17 cellular contexts compared by ENCODE assay signal in the genomic region with DNA sequence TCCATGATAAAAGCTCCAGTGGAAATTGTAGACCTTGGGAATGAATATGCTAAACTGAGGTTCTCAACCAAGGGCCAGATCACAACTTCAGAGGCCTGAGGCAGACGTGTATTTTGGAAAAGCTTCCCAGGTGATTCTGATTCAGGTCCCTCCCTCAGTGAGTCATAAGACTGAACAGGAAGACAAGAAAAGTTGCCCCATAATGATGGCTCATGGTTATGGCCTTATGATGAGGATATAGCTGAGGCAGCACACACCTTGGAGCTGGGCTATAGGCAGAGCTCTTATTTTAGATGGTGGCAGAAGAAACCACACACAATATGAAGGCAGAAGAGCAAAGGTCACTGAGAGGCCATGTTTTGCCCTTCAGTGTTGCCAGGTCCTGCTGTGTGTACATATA. TPM values are rescaled to one million over a fixed set of nuclear protein-coding genes. Genes with fewer than 3 reads are reported as not detected.
DNase-seq lines count a peak whose midpoint lies in the region; ATAC-seq and TF ChIP-seq lines count a peak whose summit lies in the region.
"Had no signal": no experiment of that assay in that cellular context is flagged by ENCODE, and none has a peak within 500 bp of the region (broad histone marks: within the 10 kb centered on the region; RNA-seq: fewer than 3 reads in every experiment).

No MANE protein-coding gene starts in this region.

- no peak for TF ChIP-seq CTCF in MCF 10A (IDR thresholded peaks at IDR 0.05; ENCODE audit: unreplicated experiment)
- TF ChIP-seq CTCF in breast epithelium (IDR thresholded peaks at IDR 0.05) = no peak
- no peak for TF ChIP-seq CTCF in RWPE1 (conservative IDR thresholded peaks at IDR 0.05; ENCODE audit: low read depth)
- TF ChIP-seq CTCF in fibroblast of mammary gland (conservative IDR thresholded peaks at IDR 0.05; ENCODE audit: control insufficient read depth, insufficient read depth, low read depth, low read length) = no peak
- TF ChIP-seq CTCF in smooth muscle cell (IDR thresholded peaks at IDR 0.05; ENCODE audit: borderline replicate concordance, insufficient read depth, poor library complexity, severe bottlenecking) = no peak

- ATAC-seq in HG02588 (IDR thresholded peaks at IDR 0.05; ENCODE audit: unreplicated experiment) = no peak

- no peaks in the 10 kb centered on the region for H3K27me3 ChIP-seq in breast epithelium
- H3K27me3 ChIP-seq in smooth muscle cell (ENCODE audit: low read depth) = no peaks in the 10 kb centered on the region

- H3K27ac ChIP-seq in breast epithelium (no peak overlapping the region), RWPE1 (no peak overlapping the region), smooth muscle cell (ENCODE audit: low read depth) (peak overlapping the region; percentile 39)

- H3K36me3 ChIP-seq in breast epithelium (no peaks in the 10 kb centered on the region), smooth muscle cell (ENCODE audit: low read depth) (no peaks in the 10 kb centered on the region)

- intact Hi-C loops in MCF 10A (cut with micrococcal nuclease) = loop anchor here (10.0 kb wide), 1 partner anchor 692 kb away; no protein-coding TSS in a partner anchor
- intact Hi-C loops in breast epithelium (cut with DNase I; ENCODE audit: low total_unique reads) = loop anchor here (5.0 kb wide), 1 partner anchor 440 kb away; no protein-coding TSS in a partner anchor

- peaks cover 22% of the 10 kb centered on the region for H3K4me1 Mint-ChIP-seq in MCF 10A (ENCODE audit: insufficient read depth, unreplicated experiment)

- peaks cover 11% of the 10 kb centered on the region for H3F3A ChIP-seq in smooth muscle cell (ENCODE audit: low read depth)

- BruUV-seq in MCF 10A (replicated peaks; lab: Mats Ljungman, UMichigan) = no TSS peak

- no peak overlapping the region for H3K4me3 ChIP-seq in breast epithelium
- no peak overlapping the region for H3K4me3 ChIP-seq in fibroblast of mammary gland (ENCODE audit: control insufficient read depth, low read depth, low read length)
- H3K4me3 ChIP-seq in smooth muscle cell = no peak overlapping the region

- H2AFZ ChIP-seq in smooth muscle cell (ENCODE audit: low read depth) = no peak overlapping the region

- POLR2A ChIA-PET in MCF 10A (lab: Yijun Ruan, JAX) (interaction anchor here (1.0 to 1.4 kb wide), 3 partner anchors 8 to 39 kb away, joined by 3 to 4 read pairs (median 3); a partner anchor contains a TSS), RWPE1 (lab: Yijun Ruan, JAX; ENCODE audit: low non-redundant PET) (no interaction called here)

- H3K9me3 Mint-ChIP-seq in MCF 10A (ENCODE audit: unreplicated experiment) = no peaks in the 10 kb centered on the region

- no peaks in the 10 kb centered on the region for H3K27me3 Mint-ChIP-seq in MCF 10A (ENCODE audit: insufficient read depth, unreplicated experiment)

- TF ChIP-seq POLR2A in breast epithelium (IDR thresholded peaks at IDR 0.05) = no peak

- peaks cover 0 to 4% of the 10 kb centered on the region in 2 donors for H3K4me1 ChIP-seq in breast epithelium
- peaks cover 11% of the 10 kb centered on the region for H3K4me1 ChIP-seq in smooth muscle cell (ENCODE audit: low read depth)

- peaks cover 100% of the 10 kb centered on the region for H4K20me1 ChIP-seq in smooth muscle cell (ENCODE audit: low read depth)

- DNase-seq in MCF 10A (ENCODE audit: unreplicated experiment) = peak; percentile 84
- no peak for DNase-seq in breast epithelium (ENCODE audit: low spot score in 2 of 2)
- peak; percentile 73 for DNase-seq in RWPE1 (ENCODE audit: low spot score)
- peak; percentile 28 for DNase-seq in fibroblast of mammary gland (ENCODE audit: low read depth)
- no peak for DNase-seq in smooth muscle cell (lab: John Stamatoyannopoulos, UW; ENCODE audit: unreplicated experiment)
- DNase-seq in GM19238 (ENCODE audit: insufficient read length, low spot score) = no peak
- DNase-seq in NCI-H524 treated with DMSO at 0.1 percent for 48 hours (lab: John Stamatoyannopoulos, UW) = no peak
- DNase-seq: C1 segment of cervical spinal cord, KBM-7, NCI-H1436, NCI-H2029, NCI-H2171, NCI-H82, SHP77, SK-N-SH had no signal

- peaks cover 100% of the 10 kb centered on the region for H3K79me2 ChIP-seq in smooth muscle cell (ENCODE audit: low read depth)

- H3K4me3 Mint-ChIP-seq in MCF 10A (ENCODE audit: unreplicated experiment) = no peak overlapping the region

- H3K9ac ChIP-seq in smooth muscle cell (ENCODE audit: low read depth) = no peak overlapping the region
- H3K9ac ChIP-seq: SK-N-SH had no signal

- no peaks in the 10 kb centered on the region for H3K36me3 Mint-ChIP-seq in MCF 10A (ENCODE audit: insufficient read depth, unreplicated experiment)

- CTCF ChIA-PET in MCF 10A (lab: Yijun Ruan, JAX) = interaction anchor here (0.8 to 1.5 kb wide), 2 partner anchors 79 to 278 kb away, joined by 3 read pairs; no protein-coding TSS in a partner anchor
- CTCF ChIA-PET in RWPE1 (lab: Yijun Ruan, JAX) = interaction anchor here (1.2 kb wide), 1 partner anchor 10 kb away, joined by 3 read pairs; no protein-coding TSS in a partner anchor

- no peak overlapping the region for H3K27ac Mint-ChIP-seq in MCF 10A (ENCODE audit: low read depth, unreplicated experiment)

- H3K9me3 ChIP-seq in breast epithelium (no peaks in the 10 kb centered on the region), smooth muscle cell (replicated peaks; ENCODE audit: low read depth) (no peaks in the 10 kb centered on the region)

- H3K4me2 ChIP-seq in smooth muscle cell = no peak overlapping the region
- H3K4me2 ChIP-seq: SK-N-SH had no signal

- 61% methylated on average over 1 of the region's 1 CpG for WGBS in smooth muscle cell (ENCODE audit: low lambda C conversion rate)

RNA-seq across cellular contexts. Expression of a gene that starts 9.6 kb away (rescaled TPM):
- 33.1 and 33.8 TPM in 2 replicates for total RNA-seq in MCF 10A (2022)
- 10 to 100 TPM; 52.7 to 72.8 (median 68.8) TPM for total RNA-seq in breast epithelium
- total RNA-seq in smooth muscle cell = 292 and 302 TPM in 2 replicates
- polyA plus RNA-seq in smooth muscle cell = 230 and 309 TPM in 2 replicates

RNA-seq across cellular contexts. Expression of a gene that starts 48.1 kb away (rescaled TPM):
- total RNA-seq in MCF 10A (2022) (not detected in 2 replicates), breast epithelium (not detected), smooth muscle cell (not detected in 2 replicates)
- polyA plus RNA-seq in smooth muscle cell = 1.4 TPM in 1 of 2 replicates, not detected in the other
- total RNA-seq: Daoy had no signal
- polyA plus RNA-seq: SK-N-SH had no signal

Comparison
In these comparisons a context has a peak if more than half of its experiments do, and no peak if none do; other contexts are left out.
1. DNase-seq: peak in MCF 10A (single experiment), RWPE1 (single experiment) and fibroblast of mammary gland (single experiment); none in breast epithelium (0 of 2), smooth muscle cell (single experiment), GM19238 (single experiment) and NCI-H524 treated with DMSO at 0.1 percent for 48 hours (single experiment).